29 cellular contexts compared by ENCODE assay signal in the genomic region with DNA sequence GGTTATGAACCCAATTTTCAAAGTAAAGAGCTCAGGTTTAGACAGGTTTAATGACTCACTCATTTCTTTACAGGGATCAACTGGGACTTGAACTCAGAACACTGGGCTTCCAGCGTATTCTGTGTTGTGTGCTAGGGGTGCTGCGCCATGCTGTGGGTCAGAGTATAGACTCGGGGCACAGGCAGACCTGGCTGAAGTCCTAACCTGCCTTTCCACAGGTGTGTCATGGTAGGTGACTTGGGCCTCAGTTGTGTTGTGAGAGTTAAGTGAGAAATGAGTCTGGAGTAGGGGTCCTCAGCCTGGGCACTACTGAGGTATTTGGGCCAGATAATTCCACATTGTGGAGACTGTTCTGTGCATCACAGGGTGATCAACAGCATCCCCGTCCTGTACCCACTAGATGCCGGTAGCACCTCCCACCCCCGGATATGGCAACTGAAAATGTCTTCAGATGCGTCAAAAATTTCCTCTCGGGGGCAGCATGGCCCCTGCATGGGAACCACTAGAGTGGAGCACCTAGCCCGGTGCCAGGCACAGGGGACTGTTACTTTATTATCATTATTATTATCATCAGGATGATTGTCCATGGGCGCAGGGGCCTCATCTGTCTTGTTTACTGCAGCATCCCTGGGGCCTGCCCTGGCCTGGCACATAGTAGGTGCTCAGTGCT.
"Had no signal": no experiment of that assay in that cellular context is flagged by ENCODE, and none has a peak within 500 bp of the region (broad histone marks: within the 10 kb centered on the region; RNA-seq: fewer than 3 reads in every experiment).

No MANE protein-coding gene starts in this region.

- H3K9me3 ChIP-seq: body of pancreas, neutrophil, right lobe of liver, testis, upper lobe of left lung had no signal

- DNase-seq: activated CD4-positive, alpha-beta T cell treated with anti-CD3 and anti-CD28 coated beads, Interleukin-2, amount 50 U/mL, for 1 hour; activated CD8-positive, alpha-beta T cell treated with anti-CD3 and anti-CD28 coated beads, Interleukin-2, amount 10 ng/mL, durations not matched to agents 7 days and 5 days; activated naive CD4-positive, alpha-beta T cell treated with anti-CD3 and anti-CD28 coated beads, Interleukin-2, amount 10 ng/mL, durations not matched to agents 7 days and 5 days; activated T-cell treated with anti-CD3 and anti-CD28 coated beads, Interleukin-2, amount 50 U/mL, for 48 hours; anterior cingulate cortex; body of pancreas; dermis blood vessel endothelial cell; effector memory CD4-positive, alpha-beta T cell; glutamatergic neuron; hippocampal formation; left ventricle myocardium superior; mammary epithelial cell; midbrain; natural killer cell; stimulated activated CD4-positive, alpha-beta T cell treated with anti-CD3 and anti-CD28 coated beads, Interleukin-2, amount 100 ng/mL, for 24 hours; testis had no signal

- H3K4me3 ChIP-seq: body of pancreas, cardiac muscle cell, right lobe of liver, SK-N-MC, skin epidermis, testis, upper lobe of left lung had no signal

- H3K27ac Mint-ChIP-seq: activated CD8-positive, alpha-beta T cell treated with anti-CD3 and anti-CD28 coated beads, Interleukin-2, amount 10 ng/mL, durations not matched to agents 7 days and 5 days; activated naive CD4-positive, alpha-beta T cell treated with anti-CD3 and anti-CD28 coated beads, Interleukin-2, amount 10 ng/mL, durations not matched to agents 7 days and 5 days; natural killer cell; stimulated activated effector memory CD8-positive, alpha-beta T cell treated with anti-CD3 and anti-CD28 coated beads, Interleukin-12 subunit alpha, Interleukin-12 subunit beta, amount 100 ng/mL, for 72 hours had no signal

- H3K9ac ChIP-seq: parathyroid adenoma had no signal

- ATAC-seq: activated CD4-positive, CD25-positive, alpha-beta regulatory T cell treated with anti-CD3 and anti-CD28 coated beads, Interleukin-2, amount 50 U/mL, for 24 hours; activated CD8-positive, alpha-beta T cell treated with anti-CD3 and anti-CD28 coated beads, Interleukin-2, amount 10 ng/mL, durations not matched to agents 7 days and 5 days; body of pancreas; esophagus mucosa; natural killer cell; right lobe of liver; stimulated activated effector memory CD8-positive, alpha-beta T cell treated with anti-CD3 and anti-CD28 coated beads, Interleukin-12 subunit alpha, Interleukin-12 subunit beta, amount 100 ng/mL, for 72 hours had no signal

- H3K27me3 ChIP-seq: body of pancreas, neutrophil, right lobe of liver, testis, upper lobe of left lung had no signal

- H3K36me3 Mint-ChIP-seq: activated naive CD4-positive, alpha-beta T cell treated with anti-CD3 and anti-CD28 coated beads, Interleukin-2, amount 10 ng/mL, durations not matched to agents 7 days and 5 days; natural killer cell; stimulated activated effector memory CD8-positive, alpha-beta T cell treated with anti-CD3 and anti-CD28 coated beads, Interleukin-12 subunit alpha, Interleukin-12 subunit beta, amount 100 ng/mL, for 72 hours had no signal

- H3K27ac ChIP-seq: body of pancreas, neutrophil, parathyroid adenoma, right lobe of liver, SK-N-MC, skin epidermis, testis, upper lobe of left lung, VCaP had no signal

- H3K4me1 Mint-ChIP-seq: activated naive CD4-positive, alpha-beta T cell treated with anti-CD3 and anti-CD28 coated beads, Interleukin-2, amount 10 ng/mL, durations not matched to agents 7 days and 5 days; natural killer cell; stimulated activated effector memory CD8-positive, alpha-beta T cell treated with anti-CD3 and anti-CD28 coated beads, Interleukin-12 subunit alpha, Interleukin-12 subunit beta, amount 100 ng/mL, for 72 hours had no signal

- H3K27me3 Mint-ChIP-seq: activated naive CD4-positive, alpha-beta T cell treated with anti-CD3 and anti-CD28 coated beads, Interleukin-2, amount 10 ng/mL, durations not matched to agents 7 days and 5 days had no signal

- H3K79me2 ChIP-seq: parathyroid adenoma had no signal

- H3K4me3 Mint-ChIP-seq: activated CD8-positive, alpha-beta T cell treated with anti-CD3 and anti-CD28 coated beads, Interleukin-2, amount 10 ng/mL, durations not matched to agents 7 days and 5 days; activated naive CD4-positive, alpha-beta T cell treated with anti-CD3 and anti-CD28 coated beads, Interleukin-2, amount 10 ng/mL, durations not matched to agents 7 days and 5 days; natural killer cell; stimulated activated effector memory CD8-positive, alpha-beta T cell treated with anti-CD3 and anti-CD28 coated beads, Interleukin-12 subunit alpha, Interleukin-12 subunit beta, amount 100 ng/mL, for 72 hours had no signal

- H3K36me3 ChIP-seq: cardiac muscle cell, neutrophil, right lobe of liver, upper lobe of left lung had no signal

- H3K4me1 ChIP-seq: body of pancreas, parathyroid adenoma, right lobe of liver, testis, upper lobe of left lung had no signal

- FAIRE-seq: endothelial cell of umbilical vein, frontal cortex had no signal
